12 cellular contexts compared by ENCODE assay signal in genomic region chr12:48489012-48489411, GRCh38. TPM values are rescaled to one million over a fixed set of nuclear protein-coding genes. Genes with fewer than 3 reads are reported as not detected.
DNase-seq lines count a peak whose midpoint lies in the region; ATAC-seq, FAIRE-seq and TF ChIP-seq lines count a peak whose summit lies in the region.
"Had no signal": no experiment of that assay in that cellular context is flagged by ENCODE, and none has a peak within 500 bp of the region (broad histone marks: within the 10 kb centered on the region; RNA-seq: fewer than 3 reads in every experiment).

No MANE protein-coding gene starts in this region.

- peak overlapping the region; percentile 90 for H3K27ac ChIP-seq in keratinocyte (ENCODE audit: control insufficient read depth, insufficient read depth, low read length)
- H3K27ac ChIP-seq in right lobe of liver, result no peak overlapping the region
- no peak overlapping the region for H3K27ac ChIP-seq in H9 (ENCODE audit: insufficient read length, low read depth, low read length)
- H3K27ac ChIP-seq: ascending aorta had no signal

- no peaks in the 10 kb centered on the region for H3K23me2 ChIP-seq in H9 (ENCODE audit: insufficient read length, low read depth, low read length, poor library complexity, severe bottlenecking)

- no peak overlapping the region for H3T11ph ChIP-seq in H9 (ENCODE audit: low read length)

- H3K4me1 ChIP-seq in keratinocyte (ENCODE audit: control insufficient read depth, extremely low read depth, insufficient read depth, low read length) (peaks cover 35% of the 10 kb centered on the region), right lobe of liver (no peaks in the 10 kb centered on the region), H9 (ENCODE audit: insufficient read depth, low read length) (no peaks in the 10 kb centered on the region)
- H3K4me1 ChIP-seq: ascending aorta had no signal

- TF ChIP-seq POLR2A in right lobe of liver (IDR thresholded peaks at IDR 0.05), result no peak

- H4K8ac ChIP-seq in H9 (replicated peaks; ENCODE audit: insufficient read length, low read depth, low read length), result no peak overlapping the region

- no peak for TF ChIP-seq CTCF in keratinocyte (optimal IDR thresholded peaks at IDR 0.05 in 1 of 3, IDR thresholded peaks at IDR 0.05 in 1 of 3, conservative IDR thresholded peaks at IDR 0.05 in 1 of 3; ENCODE audit: extremely low read depth in 1 of 3, insufficient read depth in 2 of 3, low read length in 3 of 3)
- TF ChIP-seq CTCF in right lobe of liver (IDR thresholded peaks at IDR 0.05), result no peak
- TF ChIP-seq CTCF in H9 (conservative IDR thresholded peaks at IDR 0.05), result no peak

- no peaks in the 10 kb centered on the region for H3K79me2 ChIP-seq in keratinocyte (ENCODE audit: control insufficient read depth, insufficient read depth, low read length)
- H3K79me2 ChIP-seq in H9 (ENCODE audit: insufficient read depth, low read length), result no peaks in the 10 kb centered on the region

- H3K4ac ChIP-seq in H9 (ENCODE audit: low read depth, low read length), result no peak overlapping the region

- no peak overlapping the region for H3K14ac ChIP-seq in H9 (ENCODE audit: insufficient read depth, low read length)

- no peak overlapping the region for H3K23ac ChIP-seq in H9 (ENCODE audit: insufficient read length, low read depth, low read length)

- no peaks in the 10 kb centered on the region for H3K36me3 Mint-ChIP-seq in H9 (ENCODE audit: insufficient read depth in 1 of 3, low read depth in 3 of 3)

- H2BK5ac ChIP-seq in H9 (ENCODE audit: insufficient read length, low read length), result no peak overlapping the region

- H3K56ac ChIP-seq in H9 (ENCODE audit: insufficient read length, low read depth, low read length), result no peak overlapping the region

- H2BK12ac ChIP-seq in H9 (ENCODE audit: insufficient read length, low read depth, low read length), result no peak overlapping the region

- peak; percentile 86 for FAIRE-seq in keratinocyte (lab: Jason Lieb, UNC)

- no peak overlapping the region for H2BK15ac ChIP-seq in H9 (ENCODE audit: low read depth, low read length)

- H2BK20ac ChIP-seq in H9 (ENCODE audit: low read depth, low read length, poor library complexity, severe bottlenecking), result no peak overlapping the region

- no peak overlapping the region for H2BK120ac ChIP-seq in H9 (ENCODE audit: low read depth, low read length, poor library complexity, severe bottlenecking)

- H4K5ac ChIP-seq in H9 (ENCODE audit: insufficient read length, low read depth, low read length), result no peak overlapping the region

- peaks cover 4 to 90% of the 10 kb centered on the region in 2 experiments; a peak in 4 of 5 replicates for H3K9me3 Mint-ChIP-seq in H9

- H3K79me1 ChIP-seq in H9 (ENCODE audit: insufficient read depth, low read depth, low read length, poor library complexity, severe bottlenecking), result no peaks in the 10 kb centered on the region

- peak overlapping the region; percentile 81 for H3K4me2 ChIP-seq in keratinocyte (ENCODE audit: control insufficient read depth, extremely low read depth, insufficient read depth, low read depth, low read length)
- H3K4me2 ChIP-seq in H9 (ENCODE audit: insufficient read depth, insufficient read length, low read length), result no peak overlapping the region

- peak; percentile 92 for ATAC-seq in GM18519 (IDR thresholded peaks at IDR 0.05; ENCODE audit: low FRiP score, unreplicated experiment)
- peak; percentile 91 for ATAC-seq in GM21717 (IDR thresholded peaks at IDR 0.05; ENCODE audit: unreplicated experiment)
- peak; percentile 97 for ATAC-seq in HG03520 (IDR thresholded peaks at IDR 0.05; ENCODE audit: unreplicated experiment)
- no peak for ATAC-seq in right lobe of liver

- H2AFZ ChIP-seq in keratinocyte (ENCODE audit: control insufficient read depth, low read length), result peak overlapping the region; percentile 85
- H2AFZ ChIP-seq in H9 (ENCODE audit: low read length), result no peak overlapping the region

- no peak overlapping the region for H3K4me3 Mint-ChIP-seq in H9

- no peaks in the 10 kb centered on the region for H3K36me3 ChIP-seq in keratinocyte (ENCODE audit: control insufficient read depth in 2 of 2, extremely low read depth in 1 of 2, insufficient read depth in 2 of 2, low read length in 2 of 2)
- no peaks in the 10 kb centered on the region for H3K36me3 ChIP-seq in right lobe of liver
- H3K36me3 ChIP-seq: ascending aorta had no signal

- H4K20me1 ChIP-seq in keratinocyte (ENCODE audit: control insufficient read depth, extremely low read depth, insufficient read depth, low read length) (no peaks in the 10 kb centered on the region), H9 (ENCODE audit: control insufficient read depth, insufficient read depth, insufficient read length) (no peaks in the 10 kb centered on the region)

- intact Hi-C loops in right lobe of liver (cut with DNase I), result no loop called here

- H3K9ac ChIP-seq in keratinocyte (ENCODE audit: control insufficient read depth, extremely low read depth, insufficient read depth, low read length) (peak overlapping the region; percentile 66), H9 (ENCODE audit: extremely low read depth, insufficient read length, low read length) (no peak overlapping the region)

- H3K4me3 ChIP-seq in keratinocyte (ENCODE audit: control insufficient read depth in 2 of 3, extremely low read depth in 1 of 3, insufficient read depth in 2 of 3, low read depth in 1 of 3, low read length in 3 of 3), result peak overlapping the region; percentile 5 to 54 (median 45)
- H3K4me3 ChIP-seq in right lobe of liver, result no peak overlapping the region
- H3K4me3 ChIP-seq: ascending aorta had no signal

- no peak overlapping the region for H3K18ac ChIP-seq in H9 (ENCODE audit: insufficient read length, low read depth, low read length)

- H3K27me3 ChIP-seq in keratinocyte (ENCODE audit: control insufficient read depth, extremely low read depth, insufficient read depth, low read length), result no peaks in the 10 kb centered on the region
- H3K27me3 ChIP-seq in right lobe of liver, result no peaks in the 10 kb centered on the region
- H3K27me3 ChIP-seq in H9 (ENCODE audit: insufficient read depth, low read length), result no peaks in the 10 kb centered on the region
- H3K27me3 ChIP-seq: ascending aorta had no signal

- no peaks in the 10 kb centered on the region for H3K4me1 Mint-ChIP-seq in H9

- H3K27me3 Mint-ChIP-seq in H9 (ENCODE audit: low read depth), result peaks cover 28% of the 10 kb centered on the region

- H3K9me3 ChIP-seq in keratinocyte (ENCODE audit: control insufficient read depth, low read depth, low read length), result no peaks in the 10 kb centered on the region
- no peaks in the 10 kb centered on the region for H3K9me3 ChIP-seq in right lobe of liver
- no peaks in the 10 kb centered on the region for H3K9me3 ChIP-seq in H9 (ENCODE audit: control insufficient read depth, low read depth, low read length)
- H3K9me3 ChIP-seq: ascending aorta had no signal

- dilution Hi-C loops in keratinocyte (cut with MboI; ENCODE audit: extremely low pct_ligation_motif_present, low sequenced_read_pairs), result no loop called here

- H4K91ac ChIP-seq in H9 (ENCODE audit: insufficient read length, low read depth, low read length), result no peak overlapping the region

- H3K27ac Mint-ChIP-seq in H9, result no peak overlapping the region
- H3K27ac Mint-ChIP-seq: progenitor cell of endocrine pancreas had no signal

- H3K9me1 ChIP-seq in keratinocyte (ENCODE audit: control insufficient read depth, extremely low read depth, insufficient read depth, low read length), result no peaks in the 10 kb centered on the region

- 65% methylated on average over 2 of the region's 2 CpGs for WGBS in right lobe of liver (ENCODE audit: insufficient coverage, low coverage, low lambda C conversion rate, missing lambda C conversion rate)
- no CpG with 5 or more reads among the region's 2 CpGs for WGBS in H9 (ENCODE audit: extremely low coverage, insufficient read length, low lambda C conversion rate)

- no peak overlapping the region for H2AK5ac ChIP-seq in H9 (ENCODE audit: insufficient read length, low read length)

- DNase-seq in keratinocyte (ENCODE audit: low read depth, low spot score) (peak; percentile 83), DMS153 treated with DMSO at 0.1 percent for 48 hours (lab: John Stamatoyannopoulos, UW; ENCODE audit: unreplicated experiment) (no peak), right lobe of liver (no peak), H9 (no peak)
- no peak for DNase-seq in effector CD4-positive, alpha-beta T cell
- DNase-seq: NCI-H146, T-helper 9 cell had no signal

RNA-seq across cellular contexts. Expression of gene C12orf54, which starts 6.7 kb away (rescaled TPM):
- 3.3 to 5.3 TPM (median 4.3 TPM) in 3 replicates for polyA plus RNA-seq in keratinocyte
- polyA plus RNA-seq in keratinocyte (2011; ENCODE audit: low read depth), result 1.2 TPM
- polyA plus RNA-seq in keratinocyte (2011; cell fraction: cytosol; rRNA removed), result 2.8 and 3.4 TPM in 2 replicates
- 0.37 and 0.64 TPM in 2 replicates for polyA plus RNA-seq in keratinocyte (2011; cell fraction: nucleus; rRNA removed)
- 1.7 and 5.2 TPM in 2 replicates for polyA plus RNA-seq in keratinocyte (2012; ENCODE audit: low replicate concordance)
- 1.0 to 1.4 TPM (median 1.2 TPM) in 3 replicates for polyA minus RNA-seq in keratinocyte
- polyA minus RNA-seq in keratinocyte (2011; cell fraction: cytosol; rRNA and poly(A)+ RNA removed), result not detected
- 1.7 TPM in 1 of 2 replicates, not detected in the other for polyA minus RNA-seq in keratinocyte (2011; cell fraction: nucleus; rRNA and poly(A)+ RNA removed)
- not detected for total RNA-seq in right lobe of liver
- total RNA-seq in H9 (2021), result not detected in 2 replicates
- total RNA-seq: ascending aorta, progenitor cell of endocrine pancreas had no signal

RNA-seq across cellular contexts. Expression of gene ANP32D, which starts 16.7 kb away (rescaled TPM):
- polyA plus RNA-seq in keratinocyte, result not detected in 3 replicates
- not detected for polyA plus RNA-seq in keratinocyte (2011; ENCODE audit: low read depth)
- polyA plus RNA-seq in keratinocyte (2011; cell fraction: cytosol; rRNA removed), result not detected in 2 replicates
- not detected in 2 replicates for polyA plus RNA-seq in keratinocyte (2011; cell fraction: nucleus; rRNA removed)
- polyA plus RNA-seq in keratinocyte (2012; ENCODE audit: low replicate concordance), result not detected in 2 replicates
- not detected in 3 replicates for polyA minus RNA-seq in keratinocyte
- polyA minus RNA-seq in keratinocyte (2011; cell fraction: cytosol; rRNA and poly(A)+ RNA removed), result not detected
- not detected in 2 replicates for polyA minus RNA-seq in keratinocyte (2011; cell fraction: nucleus; rRNA and poly(A)+ RNA removed)
- not detected for total RNA-seq in right lobe of liver
- total RNA-seq in H9 (2021), result not detected in 2 replicates
- total RNA-seq: ascending aorta, progenitor cell of endocrine pancreas had no signal

RNA-seq across cellular contexts. Expression of gene OR8S1, which starts 36.4 kb away (rescaled TPM):
- not detected in 3 replicates for polyA plus RNA-seq in keratinocyte
- not detected for polyA plus RNA-seq in keratinocyte (2011; ENCODE audit: low read depth)
- not detected in 2 replicates for polyA plus RNA-seq in keratinocyte (2011; cell fraction: cytosol; rRNA removed)
- polyA plus RNA-seq in keratinocyte (2011; cell fraction: nucleus; rRNA removed), result not detected in 2 replicates
- not detected in 2 replicates for polyA plus RNA-seq in keratinocyte (2012; ENCODE audit: low replicate concordance)
- not detected in 3 replicates for polyA minus RNA-seq in keratinocyte
- not detected for polyA minus RNA-seq in keratinocyte (2011; cell fraction: cytosol; rRNA and poly(A)+ RNA removed)
- not detected in 2 replicates for polyA minus RNA-seq in keratinocyte (2011; cell fraction: nucleus; rRNA and poly(A)+ RNA removed)
- total RNA-seq in right lobe of liver (not detected), H9 (2021) (not detected in 2 replicates)
- total RNA-seq: ascending aorta, progenitor cell of endocrine pancreas had no signal

Comparison
In these comparisons a context has a peak if more than half of its experiments do, and no peak if none do; other contexts are left out.
1. ATAC-seq: peak in GM18519 (single experiment), GM21717 (single experiment) and HG03520 (single experiment); none in right lobe of liver (0 of 4).
2. H3K4me3 ChIP-seq: peak in keratinocyte (3 of 3); none in right lobe of liver (0 of 3).